In the genomic region with DNA sequence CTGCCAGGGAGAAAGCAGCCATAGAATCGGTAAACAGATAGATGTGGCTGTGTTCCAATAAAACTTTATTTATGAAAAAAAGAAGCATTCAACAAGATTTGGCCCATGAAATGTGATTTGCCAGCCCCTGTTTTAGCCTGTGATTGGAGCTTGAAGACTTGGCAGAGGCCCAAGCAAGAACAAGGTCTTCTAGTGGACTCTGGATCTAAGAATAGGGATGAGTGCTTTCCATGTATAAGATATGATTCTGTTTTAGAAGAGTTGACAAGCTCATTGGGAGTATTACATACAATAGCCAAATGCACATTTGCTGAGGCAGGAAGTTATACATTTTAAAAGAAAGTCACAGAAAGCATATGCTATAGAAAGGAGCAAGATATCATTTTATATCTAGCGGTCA, we compare ENCODE assay signal across 39 cellular contexts.
"Had no signal": no experiment of that assay in that cellular context is flagged by ENCODE, and none has a peak within 500 bp of the region (broad histone marks: within the 10 kb centered on the region; RNA-seq: fewer than 3 reads in every experiment).

No MANE protein-coding gene starts in this region.

- H3K27ac ChIP-seq: adrenal gland, ascending aorta, body of pancreas, brain microvascular endothelial cell, breast epithelium, cardiac muscle cell had no signal

- H3K36me3 Mint-ChIP-seq: activated naive CD4-positive, alpha-beta T cell treated with anti-CD3 and anti-CD28 coated beads, Interleukin-2, amount 10 ng/mL, durations not matched to agents 7 days and 5 days; activated naive CD4-positive, alpha-beta T cell treated with anti-CD3 and anti-CD28 coated beads, Interleukin-2, amount 50 U/mL, for 24 hours; activated naive CD4-positive, alpha-beta T cell treated with anti-CD3 and anti-CD28 coated beads, Interleukin-2, amount 50 U/mL, for 72 hours; activated naive CD8-positive, alpha-beta T cell; activated naive CD8-positive, alpha-beta T cell treated with anti-CD3 and anti-CD28 coated beads for 36 hours; activated naive CD8-positive, alpha-beta T cell treated with anti-CD3 and anti-CD28 coated beads, Interleukin-2, amount 10 ng/mL, durations not matched to agents 7 days and 5 days; brain had no signal

- H3K4me3 ChIP-seq: adrenal gland, ascending aorta, body of pancreas, breast epithelium, cardiac muscle cell had no signal

- ATAC-seq: activated naive CD4-positive, alpha-beta T cell treated with anti-CD3 and anti-CD28 coated beads, Interleukin-2, amount 50 U/mL, for 72 hours; activated naive CD8-positive, alpha-beta T cell treated with anti-CD3 and anti-CD28 coated beads, Interleukin-2, amount 50 U/mL, for 24 hours; activated T-cell treated with anti-CD3 and anti-CD28 coated beads, Interleukin-2, amount 50 U/mL, for 4 hours; activated T-cell treated with anti-CD3 and anti-CD28 coated beads, Interleukin-2, amount 50 U/mL, for 72 hours; activated T-helper 17 cell treated with anti-CD3 and anti-CD28 coated beads, Interleukin-2, amount 50 U/mL, for 72 hours; body of pancreas had no signal

- H3K4me1 Mint-ChIP-seq: activated naive CD4-positive, alpha-beta T cell treated with anti-CD3 and anti-CD28 coated beads, Interleukin-2, amount 10 ng/mL, durations not matched to agents 7 days and 5 days; activated naive CD4-positive, alpha-beta T cell treated with anti-CD3 and anti-CD28 coated beads, Interleukin-2, amount 50 U/mL, for 24 hours; activated naive CD8-positive, alpha-beta T cell treated with anti-CD3 and anti-CD28 coated beads for 36 hours; activated naive CD8-positive, alpha-beta T cell treated with anti-CD3 and anti-CD28 coated beads, Interleukin-2, amount 10 ng/mL, durations not matched to agents 7 days and 5 days; activated naive CD8-positive, alpha-beta T cell treated with anti-CD3 and anti-CD28 coated beads, Interleukin-2, amount 50 U/mL, for 24 hours; activated T-helper 17 cell treated with anti-CD3 and anti-CD28 coated beads, Interleukin-2, amount 50 U/mL, for 72 hours; brain; central memory CD8-positive, alpha-beta T cell had no signal

- H3K27me3 Mint-ChIP-seq: activated naive CD4-positive, alpha-beta T cell treated with anti-CD3 and anti-CD28 coated beads, Interleukin-2, amount 10 ng/mL, durations not matched to agents 7 days and 5 days; activated naive CD4-positive, alpha-beta T cell treated with anti-CD3 and anti-CD28 coated beads, Interleukin-2, amount 50 U/mL, for 24 hours; activated naive CD8-positive, alpha-beta T cell; activated naive CD8-positive, alpha-beta T cell treated with anti-CD3 and anti-CD28 coated beads for 36 hours; activated naive CD8-positive, alpha-beta T cell treated with anti-CD3 and anti-CD28 coated beads, Interleukin-2, amount 10 ng/mL, durations not matched to agents 7 days and 5 days; activated naive CD8-positive, alpha-beta T cell treated with anti-CD3 and anti-CD28 coated beads, Interleukin-2, amount 50 U/mL, for 24 hours; activated T-cell treated with anti-CD3 and anti-CD28 coated beads, Interleukin-2, amount 50 U/mL, for 24 hours; activated T-helper 17 cell treated with anti-CD3 and anti-CD28 coated beads, Interleukin-2, amount 50 U/mL, for 72 hours; brain; central memory CD8-positive, alpha-beta T cell had no signal

- H3K4me3 Mint-ChIP-seq: activated naive CD4-positive, alpha-beta T cell treated with anti-CD3 and anti-CD28 coated beads for 36 hours; activated naive CD4-positive, alpha-beta T cell treated with anti-CD3 and anti-CD28 coated beads, Interleukin-2, amount 10 ng/mL, durations not matched to agents 7 days and 5 days; activated naive CD4-positive, alpha-beta T cell treated with anti-CD3 and anti-CD28 coated beads, Interleukin-2, amount 50 U/mL, for 24 hours; activated naive CD8-positive, alpha-beta T cell; activated naive CD8-positive, alpha-beta T cell treated with anti-CD3 and anti-CD28 coated beads for 36 hours; activated naive CD8-positive, alpha-beta T cell treated with anti-CD3 and anti-CD28 coated beads, Interleukin-2, amount 10 ng/mL, durations not matched to agents 7 days and 5 days; activated naive CD8-positive, alpha-beta T cell treated with anti-CD3 and anti-CD28 coated beads, Interleukin-2, amount 50 U/mL, for 24 hours; activated T-cell treated with anti-CD3 and anti-CD28 coated beads, Interleukin-2, amount 50 U/mL, for 24 hours; activated T-cell treated with anti-CD3 and anti-CD28 coated beads, Interleukin-2, amount 50 U/mL, for 4 hours; activated T-cell treated with anti-CD3 and anti-CD28 coated beads, Interleukin-2, amount 50 U/mL, for 72 hours; activated T-helper 1 cell treated with anti-CD3 and anti-CD28 coated beads, Interleukin-12 subunit alpha, Interleukin-12 subunit beta, Interleukin-2, Interleukin-4 antibody, amounts not matched to agents 30 ng/mL and 10 ng/mL and 1 ng/mL, durations not matched to agents 14 hours and 24 hours and 36 hours; activated T-helper 17 cell treated with anti-CD3 and anti-CD28 coated beads, Interleukin-2, amount 50 U/mL, for 72 hours; brain; central memory CD8-positive, alpha-beta T cell had no signal

- H3K27ac Mint-ChIP-seq: activated naive CD4-positive, alpha-beta T cell treated with anti-CD3 and anti-CD28 coated beads for 36 hours; activated naive CD4-positive, alpha-beta T cell treated with anti-CD3 and anti-CD28 coated beads, Interleukin-2, amount 10 ng/mL, durations not matched to agents 7 days and 5 days; activated naive CD4-positive, alpha-beta T cell treated with anti-CD3 and anti-CD28 coated beads, Interleukin-2, amount 50 U/mL, for 24 hours; activated naive CD4-positive, alpha-beta T cell treated with anti-CD3 and anti-CD28 coated beads, Interleukin-2, amount 50 U/mL, for 72 hours; activated naive CD8-positive, alpha-beta T cell; activated naive CD8-positive, alpha-beta T cell treated with anti-CD3 and anti-CD28 coated beads for 36 hours; activated naive CD8-positive, alpha-beta T cell treated with anti-CD3 and anti-CD28 coated beads, Interleukin-2, amount 10 ng/mL, durations not matched to agents 7 days and 5 days; activated naive CD8-positive, alpha-beta T cell treated with anti-CD3 and anti-CD28 coated beads, Interleukin-2, amount 50 U/mL, for 24 hours; activated T-cell treated with anti-CD3 and anti-CD28 coated beads, Interleukin-2, amount 50 U/mL, for 24 hours; activated T-cell treated with anti-CD3 and anti-CD28 coated beads, Interleukin-2, amount 50 U/mL, for 72 hours; activated T-helper 1 cell treated with anti-CD3 and anti-CD28 coated beads, Interleukin-12 subunit alpha, Interleukin-12 subunit beta, Interleukin-2, Interleukin-4 antibody, amounts not matched to agents 30 ng/mL and 10 ng/mL and 1 ng/mL, durations not matched to agents 14 hours and 24 hours and 36 hours; activated T-helper 17 cell treated with anti-CD3 and anti-CD28 coated beads, Interleukin-2, amount 50 U/mL, for 72 hours; activated T-helper 2 cell treated with anti-CD3 and anti-CD28 coated beads, Interferon-gamma antibody, Interleukin-2, Interleukin-4, amounts not matched to agents 10 μg/mL and 5 μg/mL and 100 μg/mL, durations not matched to agents 14 hours and 24 hours and 36 hours; brain had no signal

- DNase-seq: activated effector memory CD4-positive, alpha-beta T cell treated with anti-CD3 and anti-CD28 coated beads, Interleukin-2, amount 50 U/mL, for 16 hours; activated effector memory CD4-positive, alpha-beta T cell treated with Interleukin-2 at 50 U/mL for 16 hours; activated gamma-delta T cell; activated gamma-delta T cell treated with Interleukin-2 at 50 U/mL for 16 hours; activated naive CD4-positive, alpha-beta T cell; activated naive CD4-positive, alpha-beta T cell treated with anti-CD3 and anti-CD28 coated beads for 36 hours; activated naive CD4-positive, alpha-beta T cell treated with anti-CD3 and anti-CD28 coated beads, Interleukin-2, amount 10 ng/mL, durations not matched to agents 7 days and 5 days; activated naive CD4-positive, alpha-beta T cell treated with anti-CD3 and anti-CD28 coated beads, Interleukin-2, amount 50 U/mL, for 16 hours; activated naive CD4-positive, alpha-beta T cell treated with Interleukin-2 at 50 U/mL for 16 hours; activated naive CD8-positive, alpha-beta T cell treated with anti-CD3 and anti-CD28 coated beads for 36 hours; activated naive CD8-positive, alpha-beta T cell treated with anti-CD3 and anti-CD28 coated beads, Interleukin-2, amount 10 ng/mL, durations not matched to agents 7 days and 5 days; activated naive CD8-positive, alpha-beta T cell treated with anti-CD3 and anti-CD28 coated beads, Interleukin-2, amount 50 U/mL, for 24 hours; activated T-cell treated with anti-CD3 and anti-CD28 coated beads for 4 hours; activated T-cell treated with anti-CD3 and anti-CD28 coated beads, Interleukin-2, amount 50 U/mL, for 1 hour; activated T-cell treated with anti-CD3 and anti-CD28 coated beads, Interleukin-2, amount 50 U/mL, for 24 hours; activated T-cell treated with anti-CD3 and anti-CD28 coated beads, Interleukin-2, amount 50 U/mL, for 4 hours; activated T-cell treated with anti-CD3 and anti-CD28 coated beads, Interleukin-2, amount 50 U/mL, for 48 hours; activated T-cell treated with anti-CD3 and anti-CD28 coated beads, Interleukin-2, amount 50 U/mL, for 72 hours; adrenal gland; amniotic stem cell; amygdala; anterior cingulate cortex; aorta; body of pancreas; brain microvascular endothelial cell; caudate nucleus; central memory CD4-positive, alpha-beta T cell; cerebellar nuclear complex had no signal

- H3K9me3 ChIP-seq: adrenal gland, body of pancreas had no signal

- H3K27me3 ChIP-seq: adrenal gland, ascending aorta, body of pancreas, brain microvascular endothelial cell, breast epithelium, cardiac muscle cell had no signal

- H3K4me1 ChIP-seq: adrenal gland, ascending aorta, body of pancreas, breast epithelium had no signal
